ENCODE assay signal across 8 cellular contexts in genomic region chr15:70093481-70094309, GRCh38. TPM values are rescaled to one million over a fixed set of nuclear protein-coding genes. Genes with fewer than 3 reads are reported as not detected.
DNase-seq lines count a peak whose midpoint lies in the region; ATAC-seq and TF ChIP-seq lines count a peak whose summit lies in the region.

No MANE protein-coding gene starts in this region.

- CTCF ChIA-PET in Panc1 (lab: Charles Lee), result no interaction called here

- H3K9ac ChIP-seq in H9 (ENCODE audit: extremely low read depth, insufficient read length, low read length), result no peak overlapping the region

- H2BK12ac ChIP-seq in H9 (ENCODE audit: insufficient read length, low read depth, low read length), result no peak overlapping the region

- TF ChIP-seq CTCF in H9 (conservative IDR thresholded peaks at IDR 0.05) (no peak), Panc1 (IDR thresholded peaks at IDR 0.05) (no peak)

- no peak overlapping the region for H2BK20ac ChIP-seq in H9 (ENCODE audit: low read depth, low read length, poor library complexity, severe bottlenecking)

- H3K27ac ChIP-seq in H9 (ENCODE audit: insufficient read length, low read depth, low read length) (no peak overlapping the region), Panc1 (ENCODE audit: low read length) (peak overlapping the region; percentile 85), esophagus (ENCODE audit: low read depth in 2 of 2, low read length in 1 of 2) (peak overlapping the region; percentile 66 to 86)

- no peaks in the 10 kb centered on the region for H3K9me3 ChIP-seq in H9 (ENCODE audit: control insufficient read depth, low read depth, low read length)
- H3K9me3 ChIP-seq in Panc1 (ENCODE audit: control insufficient read depth, insufficient read depth, low read depth, low read length), result no peaks in the 10 kb centered on the region
- no peaks in the 10 kb centered on the region for H3K9me3 ChIP-seq in esophagus (ENCODE audit: control insufficient read depth in 2 of 2, insufficient read depth in 1 of 2, low read depth in 1 of 2, low read length in 1 of 2)

- H3K4me1 Mint-ChIP-seq in H9, result peaks cover 66 to 68% of the 10 kb centered on the region in 2 experiments

- peaks cover 36% of the 10 kb centered on the region for H3K4me1 ChIP-seq in H9 (ENCODE audit: insufficient read depth, low read length)
- peaks cover 61% of the 10 kb centered on the region for H3K4me1 ChIP-seq in Panc1 (ENCODE audit: control insufficient read depth, insufficient read depth, low read length)
- H3K4me1 ChIP-seq in esophagus (ENCODE audit: control insufficient read depth in 2 of 2, insufficient read depth in 2 of 2, low read length in 1 of 2), result peaks cover 10 to 13% of the 10 kb centered on the region in 2 donors

- no peak overlapping the region for H3T11ph ChIP-seq in H9 (ENCODE audit: low read length)

- H3K9me3 Mint-ChIP-seq in H9, result peaks cover 2% of the 10 kb centered on the region in 2 experiments; a peak in 2 of 5 replicates

- H3K23me2 ChIP-seq in H9 (ENCODE audit: insufficient read length, low read depth, low read length, poor library complexity, severe bottlenecking), result peaks cover 16% of the 10 kb centered on the region

- peaks cover 11% of the 10 kb centered on the region for H3K27me3 Mint-ChIP-seq in H9 (ENCODE audit: low read depth)

- H4K5ac ChIP-seq in H9 (ENCODE audit: insufficient read length, low read depth, low read length), result no peak overlapping the region

- no peak overlapping the region for H2BK5ac ChIP-seq in H9 (ENCODE audit: insufficient read length, low read length)

- H3K4me2 ChIP-seq in H9 (ENCODE audit: insufficient read depth, insufficient read length, low read length), result peak overlapping the region; percentile 54

- peaks cover 19 to 60% (median 49%) of the 10 kb centered on the region in 3 experiments for H3K36me3 Mint-ChIP-seq in H9 (ENCODE audit: insufficient read depth in 1 of 3, low read depth in 3 of 3)

- H3K4me3 Mint-ChIP-seq in H9, result peak overlapping the region; percentile 48 to 78

- H3K27ac Mint-ChIP-seq in H9, result peak overlapping the region in 2 of 3 experiments; percentile 40 to 69; a peak in 2 of 7 replicates

- no peak overlapping the region for H2AFZ ChIP-seq in H9 (ENCODE audit: low read length)

- in situ Hi-C loops in Panc1 (cut with HindIII; ENCODE audit: low pct_unique_long_range_greater_than_20kb, low sequenced_read_pairs), result no loop called here

- peaks cover 7% of the 10 kb centered on the region; the same call in 1 of the 2 replicates for H3K79me2 ChIP-seq in H9 (ENCODE audit: insufficient read depth, low read length)

- ATAC-seq in Panc1, result no peak
- ATAC-seq in HG03097 (IDR thresholded peaks at IDR 0.05; ENCODE audit: low FRiP score, unreplicated experiment), result no peak
- no peak for ATAC-seq in HG02798 (IDR thresholded peaks at IDR 0.05; ENCODE audit: poor library complexity, unreplicated experiment)

- DNase-seq in H9 (peak; percentile 65), Panc1 (ENCODE audit: low read depth, low spot score) (no peak), renal cortical epithelial cell (ENCODE audit: low read depth) (peak; percentile 78)
- no peak for DNase-seq in activated CD8-positive, alpha-beta memory T cell treated with anti-CD3 and anti-CD28 coated beads for 24 hours
- DNase-seq in central memory CD4-positive, alpha-beta T cell, result no peak

- whole genome bisulfite sequencing in H9 (ENCODE audit: extremely low coverage, insufficient read length, low lambda C conversion rate), result no CpG with 5 or more reads among the region's 11 CpGs
- 29 to 32% methylated on average over 11 of the region's 11 CpGs for WGBS in esophagus, 2 donors

- TSS peak; percentile 54 for BruUV-seq in Panc1 (replicated peaks; lab: Mats Ljungman, UMichigan)

- intact Hi-C loops in Panc1 (cut with micrococcal nuclease; ENCODE audit: unreplicated experiment), result loop anchor here (5.0 to 10.0 kb wide), 3 partner anchors 371 to 616 kb away; no protein-coding TSS in a partner anchor

- POLR2A ChIA-PET in Panc1 (lab: Charles Lee), result no interaction called here

- H3K4me3 ChIP-seq in Panc1 (ENCODE audit: low read depth in 2 of 2, low read length in 2 of 2) (peak overlapping the region; percentile 84 to 92), esophagus (ENCODE audit: low read depth in 1 of 2, low read length in 2 of 2) (peak overlapping the region in 1 of 2 donors; percentile 40)

- H3K27me3 ChIP-seq in H9 (ENCODE audit: insufficient read depth, low read length), result 0 out of 2 replicates have a peak, but pooled peaks cover 2% of the 10 kb centered on the region
- H3K27me3 ChIP-seq in Panc1 (ENCODE audit: control insufficient read depth, insufficient read depth, low read length), result no peaks in the 10 kb centered on the region
- no peaks in the 10 kb centered on the region for H3K27me3 ChIP-seq in esophagus (ENCODE audit: control insufficient read depth in 1 of 2, insufficient read depth in 2 of 2, low read length in 2 of 2)

- H3K14ac ChIP-seq in H9 (ENCODE audit: insufficient read depth, low read length), result no peak overlapping the region

- H4K20me1 ChIP-seq in H9 (ENCODE audit: control insufficient read depth, insufficient read depth, insufficient read length), result no peaks in the 10 kb centered on the region

- H3K36me3 ChIP-seq in Panc1 (ENCODE audit: control insufficient read depth, insufficient read depth, low read length), result peaks cover 20% of the 10 kb centered on the region
- H3K36me3 ChIP-seq in esophagus (ENCODE audit: control insufficient read depth in 2 of 2, insufficient read depth in 2 of 2, low read length in 1 of 2), result peaks cover 3 to 20% of the 10 kb centered on the region in 2 donors

- H3K79me1 ChIP-seq in H9 (ENCODE audit: insufficient read depth, low read depth, low read length, poor library complexity, severe bottlenecking), result no peaks in the 10 kb centered on the region

- no peak overlapping the region for H4K8ac ChIP-seq in H9 (replicated peaks; ENCODE audit: insufficient read length, low read depth, low read length)

- no peak overlapping the region for H2BK15ac ChIP-seq in H9 (ENCODE audit: low read depth, low read length)

- no peak overlapping the region for H4K91ac ChIP-seq in H9 (ENCODE audit: insufficient read length, low read depth, low read length)

- H3K4ac ChIP-seq in H9 (ENCODE audit: low read depth, low read length), result no peak overlapping the region

- no peak overlapping the region for H3K23ac ChIP-seq in H9 (ENCODE audit: insufficient read length, low read depth, low read length)

- H2AK5ac ChIP-seq in H9 (ENCODE audit: insufficient read length, low read length), result no peak overlapping the region

- H3K56ac ChIP-seq in H9 (ENCODE audit: insufficient read length, low read depth, low read length), result no peak overlapping the region

- no peak overlapping the region for H2BK120ac ChIP-seq in H9 (ENCODE audit: low read depth, low read length, poor library complexity, severe bottlenecking)

- H3K18ac ChIP-seq in H9 (ENCODE audit: insufficient read length, low read depth, low read length), result no peak overlapping the region

RNA-seq across cellular contexts. Expression of gene TLE3, which starts 4.0 kb away (rescaled TPM):
- total RNA-seq in H9 (2021) (91.3 and 98.2 TPM in 2 replicates), Panc1 (2021; ENCODE audit: unreplicated experiment) (132 TPM), renal cortical epithelial cell (12.9 and 31.4 TPM in 2 replicates)
- 94.7 TPM for polyA plus RNA-seq in Panc1 (2012; ENCODE audit: insufficient read length)
- 10 to 100 TPM; 33.1 to 43.9 TPM for polyA plus RNA-seq in esophagus

Comparison
In these comparisons a context has a peak if more than half of its experiments do, and no peak if none do; other contexts are left out.
1. DNase-seq: peak in H9 (single experiment) and renal cortical epithelial cell (single experiment); none in Panc1 (single experiment), activated CD8-positive, alpha-beta memory T cell treated with anti-CD3 and anti-CD28 coated beads for 24 hours (single experiment) and central memory CD4-positive, alpha-beta T cell (single experiment).